ENCODE assay signal across 9 cellular contexts in the genomic region with DNA sequence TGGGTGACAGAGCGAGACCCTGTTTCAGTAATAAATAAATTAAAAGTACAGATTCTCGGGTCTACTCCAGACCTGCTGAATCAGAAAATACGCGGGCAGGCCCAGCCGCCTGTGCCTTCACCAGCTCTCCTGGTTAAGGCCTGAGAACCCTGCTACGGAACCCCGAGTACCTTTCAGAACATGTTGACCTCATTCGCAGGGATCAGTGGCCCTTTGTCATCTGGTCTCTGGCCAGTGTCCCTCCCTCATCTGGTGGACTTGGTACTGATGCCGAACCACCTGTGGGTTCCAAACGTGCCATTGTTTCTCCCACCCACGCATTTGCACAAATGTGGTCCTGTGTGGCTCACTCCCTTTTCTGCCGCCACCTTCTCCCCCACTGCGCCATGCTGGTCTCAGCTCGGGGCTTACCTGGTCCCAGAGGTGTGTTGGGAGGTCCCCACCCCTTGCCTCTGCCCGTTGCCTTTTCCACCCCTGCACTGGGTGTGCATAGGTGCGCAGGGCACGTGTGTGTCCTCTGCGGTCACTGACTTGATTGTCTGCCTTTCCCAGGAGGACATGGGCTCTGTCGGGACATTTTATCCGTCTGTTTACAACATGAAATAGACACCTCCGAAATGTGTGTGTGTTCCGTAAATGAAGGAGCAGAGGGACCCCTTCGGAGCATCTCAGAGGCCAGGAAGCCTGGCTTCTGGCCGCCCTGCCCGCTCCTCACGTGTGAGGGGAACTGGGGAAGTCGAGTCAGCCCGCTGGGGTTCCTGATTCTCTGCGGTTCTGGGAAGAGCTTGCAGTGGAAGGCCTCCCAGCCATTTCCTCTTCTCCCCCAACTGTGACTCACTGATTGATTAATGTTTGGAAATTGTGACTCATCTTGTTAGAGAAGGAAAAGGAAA.
A peak's percentile ranks its signal among the peaks of the same experiment; 100 is the strongest.
DNase-seq lines count a peak whose midpoint lies in the region; ATAC-seq and TF ChIP-seq lines count a peak whose summit lies in the region.
"Had no signal": no experiment of that assay in that cellular context is flagged by ENCODE, and none has a peak within 500 bp of the region (broad histone marks: within the 10 kb centered on the region; RNA-seq: fewer than 3 reads in every experiment).

No MANE protein-coding gene starts in this region.

- no peak overlapping the region for H3K4me3 Mint-ChIP-seq in mesothelial cell of epicardium
- no peak overlapping the region for H3K4me3 Mint-ChIP-seq in CD8-positive, alpha-beta T cell
- H3K4me3 Mint-ChIP-seq: naive B cell had no signal

- H3K9me3 Mint-ChIP-seq in mesothelial cell of epicardium: no peaks in the 10 kb centered on the region
- no peaks in the 10 kb centered on the region for H3K9me3 Mint-ChIP-seq in CD8-positive, alpha-beta T cell
- H3K9me3 Mint-ChIP-seq: naive B cell had no signal

- POLR2A ChIA-PET in CD8-positive, alpha-beta T cell (lab: Charles Lee): no interaction called here

- CTCF ChIA-PET in CD8-positive, alpha-beta T cell (lab: Charles Lee): interaction anchor here (0.7 to 0.8 kb wide), 2 partner anchors 10 to 210 kb away, joined by 3 to 5 read pairs; no protein-coding TSS in a partner anchor

- no peak for ATAC-seq in CD8-positive, alpha-beta T cell
- no peak for ATAC-seq in GM19035 (IDR thresholded peaks at IDR 0.05; ENCODE audit: unreplicated experiment)

- DNase-seq in ACHN: peak; percentile 60
- DNase-seq in brain microvascular endothelial cell: peak; percentile 38
- DNase-seq in mesothelial cell of epicardium (ENCODE audit: low spot score in 2 of 2, unreplicated experiment in 2 of 2): no peak
- DNase-seq in CD8-positive, alpha-beta T cell: no peak
- no peak for DNase-seq in NAMALWA (ENCODE audit: low spot score)
- no peak for DNase-seq in RPMI8226
- DNase-seq: naive B cell had no signal

- peaks cover 26% of the 10 kb centered on the region for H3K4me1 ChIP-seq in HUES6 (ENCODE audit: control insufficient read depth, insufficient read depth, low read length)
- H3K4me1 ChIP-seq in CD8-positive, alpha-beta T cell (ENCODE audit: insufficient read depth, low read length): no peaks in the 10 kb centered on the region

- no peak overlapping the region for H3K9ac ChIP-seq in HUES6 (ENCODE audit: low read length)

- H3K36me3 ChIP-seq in HUES6 (ENCODE audit: control insufficient read depth, insufficient read depth, low read length): no peaks in the 10 kb centered on the region
- H3K36me3 ChIP-seq in brain microvascular endothelial cell (replicated peaks): no peaks in the 10 kb centered on the region
- no peaks in the 10 kb centered on the region for H3K36me3 ChIP-seq in CD8-positive, alpha-beta T cell (ENCODE audit: insufficient read depth, low read length)

- H3K9me3 ChIP-seq in HUES6 (ENCODE audit: control insufficient read depth, insufficient read depth, low read depth, low read length): no peaks in the 10 kb centered on the region
- no peaks in the 10 kb centered on the region for H3K9me3 ChIP-seq in CD8-positive, alpha-beta T cell (ENCODE audit: low read length)

- peak overlapping the region; percentile 91 for H3K27ac Mint-ChIP-seq in mesothelial cell of epicardium
- no peak overlapping the region for H3K27ac Mint-ChIP-seq in CD8-positive, alpha-beta T cell

- intact Hi-C loops in CD8-positive, alpha-beta T cell (cut with DNase I, micrococcal nuclease): no loop called here

- no peak for TF ChIP-seq CTCF in brain microvascular endothelial cell (IDR thresholded peaks at IDR 0.05; ENCODE audit: low read depth, low read length, missing control alignments)
- no peak for TF ChIP-seq CTCF in mesothelial cell of epicardium (IDR thresholded peaks at IDR 0.05; ENCODE audit: unreplicated experiment)
- TF ChIP-seq CTCF in CD8-positive, alpha-beta T cell (IDR thresholded peaks at IDR 0.05): no peak

- H3K27ac ChIP-seq in HUES6 (ENCODE audit: low read depth, low read length): 0 out of 2 replicates have a peak overlapping the region, but pooled peaks have one; percentile 7
- H3K27ac ChIP-seq in brain microvascular endothelial cell: peak overlapping the region; percentile 92
- no peak overlapping the region for H3K27ac ChIP-seq in CD8-positive, alpha-beta T cell (ENCODE audit: low read depth, low read length)

- H3K4me1 Mint-ChIP-seq in mesothelial cell of epicardium: peaks cover 29% of the 10 kb centered on the region
- peaks cover 11% of the 10 kb centered on the region for H3K4me1 Mint-ChIP-seq in CD8-positive, alpha-beta T cell (ENCODE audit: low read depth)

- in situ Hi-C loops in ACHN (cut with HindIII; ENCODE audit: low pct_ligation_motif_present, low pct_unique_long_range_greater_than_20kb, low sequenced_read_pairs) (no loop called here), brain microvascular endothelial cell (cut with HindIII; ENCODE audit: low pct_ligation_motif_present, low sequenced_read_pairs) (no loop called here)

- no peak overlapping the region for H3K4me3 ChIP-seq in HUES6 (ENCODE audit: low read depth, low read length)
- no peak overlapping the region for H3K4me3 ChIP-seq in brain microvascular endothelial cell (ENCODE audit: low read depth, low read length)
- no peak overlapping the region for H3K4me3 ChIP-seq in CD8-positive, alpha-beta T cell (ENCODE audit: low read depth, low read length)

- H3K36me3 Mint-ChIP-seq in mesothelial cell of epicardium: peaks cover 2% of the 10 kb centered on the region
- H3K36me3 Mint-ChIP-seq in CD8-positive, alpha-beta T cell: peaks cover 5% of the 10 kb centered on the region
- H3K36me3 Mint-ChIP-seq: naive B cell had no signal

- H3K27me3 Mint-ChIP-seq in mesothelial cell of epicardium (ENCODE audit: low read depth): no peaks in the 10 kb centered on the region
- no peaks in the 10 kb centered on the region for H3K27me3 Mint-ChIP-seq in CD8-positive, alpha-beta T cell (ENCODE audit: low read depth)
- H3K27me3 Mint-ChIP-seq: naive B cell had no signal

- H3K27me3 ChIP-seq in HUES6 (ENCODE audit: control insufficient read depth, insufficient read depth, low read length) (no peaks in the 10 kb centered on the region), brain microvascular endothelial cell (replicated peaks) (no peaks in the 10 kb centered on the region)
- no peaks in the 10 kb centered on the region for H3K27me3 ChIP-seq in CD8-positive, alpha-beta T cell (ENCODE audit: insufficient read depth, low read length)

Comparison
In these comparisons a context has a peak if more than half of its experiments do, and no peak if none do; other contexts are left out.
1. DNase-seq: peak in ACHN (single experiment) and brain microvascular endothelial cell (single experiment); none in mesothelial cell of epicardium (0 of 2), CD8-positive, alpha-beta T cell (0 of 7), NAMALWA (single experiment) and RPMI8226 (single experiment).